In the genomic region with DNA sequence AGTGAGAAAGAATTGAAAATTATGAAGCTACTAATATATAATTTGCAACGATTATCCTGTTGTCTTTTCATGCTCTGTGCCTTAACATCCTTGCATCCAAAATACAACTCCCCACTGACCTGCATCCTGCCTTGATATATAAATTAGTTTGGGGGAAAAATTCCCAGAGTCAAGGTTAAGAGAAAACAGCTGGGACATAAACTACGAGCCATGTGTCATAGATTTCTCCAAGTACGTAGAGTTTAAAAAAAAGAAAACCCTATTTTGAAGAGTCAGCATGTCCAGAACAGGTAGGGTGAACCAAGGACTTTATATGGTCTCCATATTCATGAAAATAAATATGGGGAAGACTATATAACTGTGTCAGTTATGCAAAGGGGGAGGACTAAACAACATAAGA, we compare ENCODE assay signal across 20 cellular contexts.
A peak's percentile ranks its signal among the peaks of the same experiment; 100 is the strongest.
DNase-seq lines count a peak whose midpoint lies in the region; ATAC-seq, FAIRE-seq and TF ChIP-seq lines count a peak whose summit lies in the region.
"Had no signal": no experiment of that assay in that cellular context is flagged by ENCODE, and none has a peak within 500 bp of the region (broad histone marks: within the 10 kb centered on the region; RNA-seq: fewer than 3 reads in every experiment).

No MANE protein-coding gene starts in this region.

- H3K27ac ChIP-seq in left ventricle myocardium inferior (replicated peaks) (peak overlapping the region; percentile 57), vagina (no peak overlapping the region)

- no peak overlapping the region for H3K4me3 ChIP-seq in left ventricle myocardium inferior
- H3K4me3 ChIP-seq in vagina, result no peak overlapping the region

- no peak for DNase-seq in left ventricle myocardium inferior
- no peak for DNase-seq in Right ventricle myocardium superior
- DNase-seq in neural crest cell (ENCODE audit: low read depth, low spot score), result no peak
- no peak for DNase-seq in type B pancreatic cell (ENCODE audit: extremely low spot score, unreplicated experiment)
- no peak for DNase-seq in NCI-H526 treated with DMSO at 0.1 percent for 48 hours (lab: John Stamatoyannopoulos, UW)
- no peak for DNase-seq in vagina (ENCODE audit: extremely low spot score in 2 of 2)
- no peak for DNase-seq in SHP77 (lab: John Stamatoyannopoulos, UW)
- DNase-seq: Caco-2; CD4-positive, CD25-positive, alpha-beta regulatory T cell; EL; H9; KG1; NCI-H1105 treated with DMSO at 0.1 percent for 48 hours; NCI-H1694; NCI-H2081 treated with DMSO at 0.1 percent for 48 hours; NCI-H510A treated with DMSO at 0.1 percent for 48 hours; SIG-M5 had no signal

- no peaks in the 10 kb centered on the region for H3K9me3 ChIP-seq in left ventricle myocardium inferior (replicated peaks)
- no peaks in the 10 kb centered on the region for H3K9me3 ChIP-seq in vagina
- H3K9me3 ChIP-seq: BE2C, Caco-2 had no signal

- no peak overlapping the region for H3K4me3 Mint-ChIP-seq in neural crest cell
- H3K4me3 Mint-ChIP-seq in type B pancreatic cell, result peak overlapping the region; percentile 43
- H3K4me3 Mint-ChIP-seq: CD4-positive, CD25-positive, alpha-beta regulatory T cell; H9 had no signal

- TF ChIP-seq POLR2A in vagina (IDR thresholded peaks at IDR 0.05), result no peak

- peak; percentile 87 for FAIRE-seq in endometrium (lab: Jason Lieb, UNC)
- FAIRE-seq: GM12892 had no signal

- H3K4me1 Mint-ChIP-seq in neural crest cell, result peaks cover 37% of the 10 kb centered on the region
- H3K4me1 Mint-ChIP-seq in type B pancreatic cell (ENCODE audit: unreplicated experiment), result peaks cover 22% of the 10 kb centered on the region
- H3K4me1 Mint-ChIP-seq: CD4-positive, CD25-positive, alpha-beta regulatory T cell had no signal

- H3K9me3 Mint-ChIP-seq in neural crest cell, result peaks cover 2% of the 10 kb centered on the region
- H3K9me3 Mint-ChIP-seq in type B pancreatic cell, result peaks cover 5% of the 10 kb centered on the region
- H3K9me3 Mint-ChIP-seq: CD4-positive, CD25-positive, alpha-beta regulatory T cell; H9 had no signal

- H3K27ac Mint-ChIP-seq in neural crest cell (ENCODE audit: unreplicated experiment) (peak overlapping the region; percentile 69), type B pancreatic cell (no peak overlapping the region)
- H3K27ac Mint-ChIP-seq: CD4-positive, CD25-positive, alpha-beta regulatory T cell; H9 had no signal

- no peak for ATAC-seq in Right ventricle myocardium superior (ENCODE audit: poor library complexity)

- H3K27me3 ChIP-seq in left ventricle myocardium inferior (ENCODE audit: low read depth) (no peaks in the 10 kb centered on the region), vagina (no peaks in the 10 kb centered on the region)
- H3K27me3 ChIP-seq: BE2C had no signal

- H3K36me3 Mint-ChIP-seq in neural crest cell (ENCODE audit: low read depth) (no peaks in the 10 kb centered on the region), type B pancreatic cell (no peaks in the 10 kb centered on the region)
- H3K36me3 Mint-ChIP-seq: CD4-positive, CD25-positive, alpha-beta regulatory T cell had no signal

- intact Hi-C loops in left ventricle myocardium inferior (cut with micrococcal nuclease) (no loop called here), Right ventricle myocardium superior (cut with DNase I) (no loop called here), vagina (cut with DNase I) (loop anchor here (1.0 kb wide), 1 partner anchor 9 kb away; no protein-coding TSS in a partner anchor)

- H3K4me1 ChIP-seq in left ventricle myocardium inferior (peaks cover 19% of the 10 kb centered on the region), vagina (peaks cover 11% of the 10 kb centered on the region)
- H3K4me1 ChIP-seq: Caco-2 had no signal

- H3K27me3 Mint-ChIP-seq in neural crest cell (ENCODE audit: low read depth), result no peaks in the 10 kb centered on the region
- H3K27me3 Mint-ChIP-seq in type B pancreatic cell, result no peaks in the 10 kb centered on the region

- TF ChIP-seq CTCF in left ventricle myocardium inferior (IDR thresholded peaks at IDR 0.05; ENCODE audit: borderline replicate concordance) (no peak), neural crest cell (conservative IDR thresholded peaks at IDR 0.05) (no peak), type B pancreatic cell (conservative IDR thresholded peaks at IDR 0.05) (no peak), vagina (IDR thresholded peaks at IDR 0.05) (no peak)

- H3K36me3 ChIP-seq in left ventricle myocardium inferior, result no peaks in the 10 kb centered on the region
- no peaks in the 10 kb centered on the region for H3K36me3 ChIP-seq in vagina
- H3K36me3 ChIP-seq: BE2C had no signal
